ENCODE assay signal across 14 cellular contexts in genomic region chr14:42428996-42429395, GRCh38.
A peak's percentile ranks its signal among the peaks of the same experiment; 100 is the strongest.
DNase-seq lines count a peak whose midpoint lies in the region; ATAC-seq, FAIRE-seq and TF ChIP-seq lines count a peak whose summit lies in the region.
"Had no signal": no experiment of that assay in that cellular context is flagged by ENCODE, and none has a peak within 500 bp of the region (broad histone marks: within the 10 kb centered on the region; RNA-seq: fewer than 3 reads in every experiment).

No MANE protein-coding gene starts in this region.

- peaks cover 6% of the 10 kb centered on the region for H3K9me3 Mint-ChIP-seq in osteocyte (ENCODE audit: unreplicated experiment)

- no peak for TF ChIP-seq POLR2A in GM12891 (IDR thresholded peaks at IDR 0.05; ENCODE audit: low read depth, low read length)

- H3K9me3 ChIP-seq in SK-N-MC (ENCODE audit: low read depth, low read length) = no peaks in the 10 kb centered on the region
- H3K9me3 ChIP-seq: gastrocnemius medialis had no signal

- no peak overlapping the region for H3K4me3 ChIP-seq in SK-N-MC
- H3K4me3 ChIP-seq: gastrocnemius medialis had no signal

- ATAC-seq in GM19455 (IDR thresholded peaks at IDR 0.05; ENCODE audit: unreplicated experiment) (peak; percentile 97), HG03025 (IDR thresholded peaks at IDR 0.05; ENCODE audit: low FRiP score, unreplicated experiment) (peak; percentile 88)
- ATAC-seq: CD8-positive, alpha-beta T cell; gastrocnemius medialis had no signal

- H3K27ac ChIP-seq in SK-N-MC = no peak overlapping the region
- H3K27ac ChIP-seq: brain microvascular endothelial cell, gastrocnemius medialis had no signal

- DNase-seq in GM12891 (ENCODE audit: insufficient read length, low spot score) (no peak), SK-N-MC (ENCODE audit: low read depth, low spot score) (peak; percentile 10), retina (no peak), osteocyte (ENCODE audit: extremely low spot score, unreplicated experiment) (no peak), HEK293T (ENCODE audit: extremely low spot score) (no peak), NCI-H1105 treated with DMSO at 0.1 percent for 48 hours (lab: John Stamatoyannopoulos, UW) (no peak)
- DNase-seq: activated CD4-positive, alpha-beta memory T cell treated with anti-CD3 and anti-CD28 coated beads, Interleukin-2, amount 10 ng/mL, durations not matched to agents 7 days and 5 days; brain microvascular endothelial cell; CD8-positive, alpha-beta T cell; gastrocnemius medialis; NCI-H1105 had no signal

- POLR2A ChIA-PET in HEK293T (lab: Yijun Ruan, JAX) = no interaction called here

- no peak for TF ChIP-seq CTCF in osteocyte (IDR thresholded peaks at IDR 0.05)

- no peaks in the 10 kb centered on the region for H3K36me3 Mint-ChIP-seq in osteocyte (ENCODE audit: unreplicated experiment)
- H3K36me3 Mint-ChIP-seq: CD8-positive, alpha-beta T cell had no signal

- FAIRE-seq in GM12891 (lab: Jason Lieb, UNC) = peak; percentile 78

- CTCF ChIA-PET in HEK293T (lab: Yijun Ruan, JAX) = no interaction called here

- H3K36me3 ChIP-seq in SK-N-MC (ENCODE audit: insufficient read depth, low read length) = no peaks in the 10 kb centered on the region
- H3K36me3 ChIP-seq: brain microvascular endothelial cell, gastrocnemius medialis had no signal

- no peak overlapping the region for H3K9ac ChIP-seq in SK-N-MC (ENCODE audit: insufficient read length)

- H3K4me1 Mint-ChIP-seq in osteocyte (ENCODE audit: unreplicated experiment) = no peaks in the 10 kb centered on the region
- H3K4me1 Mint-ChIP-seq: activated CD4-positive, alpha-beta memory T cell treated with anti-CD3 and anti-CD28 coated beads, Interleukin-2, amount 10 ng/mL, durations not matched to agents 7 days and 5 days; nephron had no signal

- H3K4me3 Mint-ChIP-seq in osteocyte (ENCODE audit: unreplicated experiment) = no peak overlapping the region
- H3K4me3 Mint-ChIP-seq: activated CD4-positive, alpha-beta memory T cell treated with anti-CD3 and anti-CD28 coated beads, Interleukin-2, amount 10 ng/mL, durations not matched to agents 7 days and 5 days; CD8-positive, alpha-beta T cell; nephron had no signal

- H3K27ac Mint-ChIP-seq in osteocyte (ENCODE audit: unreplicated experiment) = no peak overlapping the region
- H3K27ac Mint-ChIP-seq: activated CD4-positive, alpha-beta memory T cell treated with anti-CD3 and anti-CD28 coated beads, Interleukin-2, amount 10 ng/mL, durations not matched to agents 7 days and 5 days; CD8-positive, alpha-beta T cell; nephron had no signal

- H3K27me3 Mint-ChIP-seq in osteocyte (ENCODE audit: unreplicated experiment) = no peaks in the 10 kb centered on the region
- H3K27me3 Mint-ChIP-seq: activated CD4-positive, alpha-beta memory T cell treated with anti-CD3 and anti-CD28 coated beads, Interleukin-2, amount 10 ng/mL, durations not matched to agents 7 days and 5 days had no signal

TF ChIP-seq in GM12891, 5 proteins besides CTCF, POLR2A, EP300 and RAD21:
- no peak for TF ChIP-seq TAF1 (IDR thresholded peaks at IDR 0.05; ENCODE audit: low read depth, low read length)
- TF ChIP-seq SPI1 (IDR thresholded peaks at IDR 0.05; ENCODE audit: low read depth, low read length) = peak; percentile 65; the same call in 1 of the 2 replicates
- TF ChIP-seq PAX5 (IDR thresholded peaks at IDR 0.05; ENCODE audit: insufficient read depth, low read length, severe bottlenecking) = no peak
- peak; percentile 98 for TF ChIP-seq POU2F2 (IDR thresholded peaks at IDR 0.05; ENCODE audit: low read depth, low read length)
- no peak for TF ChIP-seq POLR2AphosphoS5 (IDR thresholded peaks at IDR 0.05; ENCODE audit: low read depth, low read length)

TF ChIP-seq in HEK293T, 16 proteins besides CTCF, POLR2A, EP300 and RAD21:
- TF ChIP-seq ELF4 (IDR thresholded peaks at IDR 0.05) (no peak), FOXM1 (IDR thresholded peaks at IDR 0.05; ENCODE audit: borderline replicate concordance) (no peak), L3MBTL2 (conservative IDR thresholded peaks at IDR 0.05) (no peak), CTBP1 (IDR thresholded peaks at IDR 0.05; ENCODE audit: borderline replicate concordance) (no peak), SP1 (IDR thresholded peaks at IDR 0.05) (no peak), FOXK2 (IDR thresholded peaks at IDR 0.05) (no peak), NFRKB (IDR thresholded peaks at IDR 0.05) (no peak), ZNF384 (IDR thresholded peaks at IDR 0.05) (no peak), FOXA1 (IDR thresholded peaks at IDR 0.05) (no peak), ARNT (IDR thresholded peaks at IDR 0.05) (no peak), SUZ12 (IDR thresholded peaks at IDR 0.05) (no peak), PKNOX1 (IDR thresholded peaks at IDR 0.05) (no peak), HDGF (IDR thresholded peaks at IDR 0.05; ENCODE audit: borderline replicate concordance) (no peak), TARDBP (IDR thresholded peaks at IDR 0.05) (no peak), LEF1 (IDR thresholded peaks at IDR 0.05; ENCODE audit: borderline replicate concordance) (no peak), BHLHE40 (IDR thresholded peaks at IDR 0.05; ENCODE audit: borderline replicate concordance) (no peak)
